ENCODE assay signal across 28 cellular contexts in genomic region chr9:18910435-18910834, GRCh38.
DNase-seq lines count a peak whose midpoint lies in the region; ATAC-seq, FAIRE-seq and TF ChIP-seq lines count a peak whose summit lies in the region.
"Had no signal": no experiment of that assay in that cellular context is flagged by ENCODE, and none has a peak within 500 bp of the region (broad histone marks: within the 10 kb centered on the region; RNA-seq: fewer than 3 reads in every experiment).

No MANE protein-coding gene starts in this region.

- H3K27ac Mint-ChIP-seq in HFFc6 (no peak overlapping the region; the same call in 1 of the 2 replicates), astrocyte (ENCODE audit: unreplicated experiment) (no peak overlapping the region), Caco-2 (ENCODE audit: unreplicated experiment) (no peak overlapping the region)
- H3K27ac Mint-ChIP-seq: activated CD8-positive, alpha-beta memory T cell treated with anti-CD3 and anti-CD28 coated beads, Interleukin-2, amount 10 ng/mL, durations not matched to agents 7 days and 5 days; endodermal cell; naive thymus-derived CD8-positive, alpha-beta T cell; stimulated activated naive B cell treated with anti-CD40 and anti-IgM and Interleukin-4, amounts not matched to agents 10 μg/mL and 1 μg/mL and 100 μg/mL, for 72 hours had no signal

- H3K36me3 Mint-ChIP-seq in HFFc6 (ENCODE audit: low read depth) (peaks cover 37% of the 10 kb centered on the region), astrocyte (ENCODE audit: low read depth, unreplicated experiment) (no peaks in the 10 kb centered on the region), Caco-2 (ENCODE audit: insufficient read depth, unreplicated experiment) (no peaks in the 10 kb centered on the region)
- H3K36me3 Mint-ChIP-seq: activated CD8-positive, alpha-beta memory T cell treated with anti-CD3 and anti-CD28 coated beads, Interleukin-2, amount 10 ng/mL, durations not matched to agents 7 days and 5 days; stimulated activated naive B cell treated with anti-CD40 and anti-IgM and Interleukin-4, amounts not matched to agents 10 μg/mL and 1 μg/mL and 100 μg/mL, for 72 hours had no signal

- H3K4me1 Mint-ChIP-seq in HFFc6 (ENCODE audit: low read depth) (peaks cover 50% of the 10 kb centered on the region), astrocyte (ENCODE audit: low read depth, unreplicated experiment) (peaks cover 27% of the 10 kb centered on the region), Caco-2 (ENCODE audit: low read depth, unreplicated experiment) (no peaks in the 10 kb centered on the region)
- H3K4me1 Mint-ChIP-seq: activated CD8-positive, alpha-beta memory T cell treated with anti-CD3 and anti-CD28 coated beads, Interleukin-2, amount 10 ng/mL, durations not matched to agents 7 days and 5 days; naive thymus-derived CD8-positive, alpha-beta T cell; stimulated activated naive B cell treated with anti-CD40 and anti-IgM and Interleukin-4, amounts not matched to agents 10 μg/mL and 1 μg/mL and 100 μg/mL, for 72 hours had no signal

- H3K9ac ChIP-seq in BLaER1 (peak overlapping the region; percentile 45; the same call in 1 of the 2 replicates), astrocyte (ENCODE audit: low read length) (no peak overlapping the region)

- TF ChIP-seq CTCF in HFFc6 (IDR thresholded peaks at IDR 0.05) (no peak), astrocyte (IDR thresholded peaks at IDR 0.05; ENCODE audit: insufficient read depth, low read depth, low read length) (no peak), Caco-2 (IDR thresholded peaks at IDR 0.05; ENCODE audit: insufficient read depth in 1 of 2, low read depth in 1 of 2, low read length in 1 of 2, severe bottlenecking in 1 of 2, unreplicated experiment in 1 of 2) (no peak)

- no peak overlapping the region; the same call in 1 of the 2 replicates for H3K4me3 Mint-ChIP-seq in HFFc6
- no peak overlapping the region for H3K4me3 Mint-ChIP-seq in astrocyte (ENCODE audit: unreplicated experiment)
- no peak overlapping the region for H3K4me3 Mint-ChIP-seq in Caco-2 (ENCODE audit: unreplicated experiment)
- H3K4me3 Mint-ChIP-seq: activated CD8-positive, alpha-beta memory T cell treated with anti-CD3 and anti-CD28 coated beads, Interleukin-2, amount 10 ng/mL, durations not matched to agents 7 days and 5 days; endodermal cell; naive thymus-derived CD8-positive, alpha-beta T cell; stimulated activated naive B cell treated with anti-CD40 and anti-IgM and Interleukin-4, amounts not matched to agents 10 μg/mL and 1 μg/mL and 100 μg/mL, for 72 hours had no signal

- H3K9me3 ChIP-seq in BLaER1 (no peaks in the 10 kb centered on the region), astrocyte (ENCODE audit: insufficient read depth, low read depth, low read length) (no peaks in the 10 kb centered on the region), Caco-2 (no peaks in the 10 kb centered on the region)
- H3K9me3 ChIP-seq: ascending aorta, HAP-1, heart right ventricle, lower lobe of right lung, upper lobe of left lung had no signal

- CTCF ChIA-PET in Caco-2 (lab: Charles Lee): no interaction called here

- DNase-seq in HFFc6: peak; percentile 20
- peak; percentile 65 for DNase-seq in astrocyte (ENCODE audit: low read depth)
- peak; percentile 38 for DNase-seq in kidney glomerular epithelial cell (lab: John Stamatoyannopoulos, UW)
- DNase-seq in middle frontal gyrus (ENCODE audit: extremely low spot score, low spot score): no peak
- no peak for DNase-seq in NCI-H1436 treated with DMSO at 0.1 percent for 48 hours (lab: John Stamatoyannopoulos, UW)
- no peak for DNase-seq in Caco-2
- DNase-seq: ACHN; activated CD8-positive, alpha-beta memory T cell treated with anti-CD3 and anti-CD28 coated beads, Interleukin-2, amount 10 ng/mL, durations not matched to agents 7 days and 5 days; activated gamma-delta T cell treated with Interleukin-2 at 50 U/mL for 16 hours; activated T-cell treated with anti-CD3 and anti-CD28 coated beads, Interleukin-2, amount 50 U/mL, for 48 hours; C1 segment of cervical spinal cord; central memory CD4-positive, alpha-beta T cell; endodermal cell; foreskin fibroblast; heart right ventricle; lower lobe of right lung; naive thymus-derived CD8-positive, alpha-beta T cell; NCI-H1105; NCI-H2029; occipital lobe; stimulated activated naive B cell treated with anti-CD40 and anti-IgM and Interleukin-4, amounts not matched to agents 10 μg/mL and 1 μg/mL and 100 μg/mL, for 72 hours; substantia nigra; upper lobe of left lung had no signal

- no peak for ATAC-seq in HG02884 (IDR thresholded peaks at IDR 0.05; ENCODE audit: unreplicated experiment)
- ATAC-seq: activated CD8-positive, alpha-beta memory T cell treated with anti-CD3 and anti-CD28 coated beads, Interleukin-2, amount 10 ng/mL, durations not matched to agents 7 days and 5 days; heart right ventricle; lower lobe of right lung; naive thymus-derived CD8-positive, alpha-beta T cell; stimulated activated naive B cell treated with anti-CD40 and anti-IgM and Interleukin-4, amounts not matched to agents 10 μg/mL and 1 μg/mL and 100 μg/mL, for 72 hours had no signal

- H4K20me1 ChIP-seq in BLaER1: no peaks in the 10 kb centered on the region
- no peaks in the 10 kb centered on the region for H4K20me1 ChIP-seq in astrocyte (ENCODE audit: insufficient read depth, low read length)

- H3K4me3 ChIP-seq in BLaER1 (no peak overlapping the region; the same call in 1 of the 2 replicates), astrocyte (ENCODE audit: insufficient read depth, low read depth, low read length) (no peak overlapping the region), Caco-2 (ENCODE audit: low read depth, low read length) (no peak overlapping the region)
- H3K4me3 ChIP-seq: ascending aorta, HAP-1, heart right ventricle, lower lobe of right lung, upper lobe of left lung had no signal

- H3K36me3 ChIP-seq in BLaER1 (no peaks in the 10 kb centered on the region), astrocyte (ENCODE audit: insufficient read depth, low read length) (peaks cover 11% of the 10 kb centered on the region), Caco-2 (ENCODE audit: control insufficient read depth, insufficient read depth, low read length) (no peaks in the 10 kb centered on the region)
- H3K36me3 ChIP-seq: HAP-1, heart right ventricle, lower lobe of right lung, upper lobe of left lung had no signal

- intact Hi-C loops in Caco-2 (cut with micrococcal nuclease; ENCODE audit: unreplicated experiment): no loop called here

- H3K27me3 ChIP-seq in BLaER1 (no peaks in the 10 kb centered on the region), astrocyte (ENCODE audit: insufficient read depth, low read length) (no peaks in the 10 kb centered on the region), Caco-2 (replicated peaks; ENCODE audit: control insufficient read depth, insufficient read depth, low read length) (no peaks in the 10 kb centered on the region)
- H3K27me3 ChIP-seq: ascending aorta, upper lobe of left lung had no signal

- H3K4me2 ChIP-seq in BLaER1: peak overlapping the region; percentile 68
- H3K4me2 ChIP-seq in astrocyte (ENCODE audit: low read length): peak overlapping the region; percentile 18

- H3K9me3 Mint-ChIP-seq in HFFc6 (no peaks in the 10 kb centered on the region), astrocyte (ENCODE audit: unreplicated experiment) (no peaks in the 10 kb centered on the region), Caco-2 (ENCODE audit: unreplicated experiment) (no peaks in the 10 kb centered on the region)
- H3K9me3 Mint-ChIP-seq: endodermal cell; naive thymus-derived CD8-positive, alpha-beta T cell had no signal

- no peak for FAIRE-seq in astrocyte (lab: Jason Lieb, UNC)

- H3K4me1 ChIP-seq in BLaER1 (peaks cover 67% of the 10 kb centered on the region), astrocyte (ENCODE audit: insufficient read depth, low read length) (peaks cover 34% of the 10 kb centered on the region), Caco-2 (no peaks in the 10 kb centered on the region)
- H3K4me1 ChIP-seq: HAP-1, heart right ventricle, lower lobe of right lung, upper lobe of left lung had no signal

- no peak overlapping the region for H2AFZ ChIP-seq in astrocyte (ENCODE audit: low read depth, low read length)

- POLR2A ChIA-PET in Caco-2 (lab: Charles Lee): no interaction called here

- H3K27me3 Mint-ChIP-seq in HFFc6 (ENCODE audit: insufficient read depth) (peaks cover 8% of the 10 kb centered on the region), astrocyte (ENCODE audit: low read depth, unreplicated experiment) (no peaks in the 10 kb centered on the region), Caco-2 (ENCODE audit: insufficient read depth, unreplicated experiment) (peaks cover 9% of the 10 kb centered on the region)

- H3K79me2 ChIP-seq in astrocyte (ENCODE audit: insufficient read depth, low read length): no peaks in the 10 kb centered on the region

- no TSS peak for BruUV-seq in Caco-2 (replicated peaks; lab: Mats Ljungman, UMichigan)

- H3K27ac ChIP-seq in BLaER1 (peak overlapping the region; percentile 70), astrocyte (ENCODE audit: low read depth, low read length) (no peak overlapping the region)
- H3K27ac ChIP-seq: ascending aorta, heart right ventricle, lower lobe of right lung, RWPE1, upper lobe of left lung had no signal

Comparison
In these comparisons a context has a peak if more than half of its experiments do, and no peak if none do; other contexts are left out.
1. DNase-seq: peak in HFFc6 (single experiment), astrocyte (single experiment) and kidney glomerular epithelial cell (single experiment); none in middle frontal gyrus (single experiment), NCI-H1436 treated with DMSO at 0.1 percent for 48 hours (single experiment) and Caco-2 (0 of 2).